In the genomic region with DNA sequence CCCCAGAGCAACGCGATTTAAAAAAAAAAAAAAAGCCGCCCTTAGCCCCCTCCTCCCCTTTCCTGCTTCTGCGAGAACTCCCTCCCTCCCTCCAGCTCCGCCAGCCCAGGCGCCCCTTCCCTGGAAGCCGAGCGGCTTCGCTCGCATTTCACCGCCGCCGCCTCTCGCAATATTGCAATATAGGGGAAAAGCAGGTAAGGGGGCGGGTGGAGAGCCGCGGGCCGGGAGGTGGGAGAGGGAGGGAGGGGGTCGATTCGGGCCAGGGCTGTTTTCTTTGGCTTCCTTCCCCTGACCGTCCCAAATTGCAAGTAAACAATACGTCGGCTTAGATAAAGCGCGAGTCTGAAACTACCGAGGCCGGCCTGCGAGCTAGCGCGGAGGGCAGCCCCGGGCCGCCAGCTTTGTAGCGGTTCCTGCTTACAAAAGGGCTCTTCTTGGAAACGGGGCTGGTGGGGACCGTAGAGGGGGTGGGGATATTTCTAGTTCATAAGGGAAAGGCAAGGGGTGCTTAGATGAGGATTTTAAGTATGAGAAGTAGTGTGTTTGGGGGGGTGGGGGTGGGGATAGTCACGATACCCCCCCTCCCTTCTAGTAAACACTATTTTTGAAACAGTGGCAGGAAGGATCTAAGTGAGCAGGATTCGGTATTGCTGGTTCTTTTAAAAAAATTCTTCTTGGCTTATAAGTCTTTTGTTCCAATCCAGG, we compare ENCODE assay signal across 8 cellular contexts. TPM values are rescaled to one million over a fixed set of nuclear protein-coding genes. Genes with fewer than 3 reads are reported as not detected.
DNase-seq lines count a peak whose midpoint lies in the region; FAIRE-seq and TF ChIP-seq lines count a peak whose summit lies in the region.

No MANE protein-coding gene starts in this region.

- TF ChIP-seq POLR2A in GM12891 (IDR thresholded peaks at IDR 0.05; ENCODE audit: low read depth, low read length): no peak
- no peak for TF ChIP-seq POLR2A in esophagus squamous epithelium (IDR thresholded peaks at IDR 0.05)
- TF ChIP-seq POLR2A in testis (IDR thresholded peaks at IDR 0.05): no peak

- H3K4me3 ChIP-seq in esophagus squamous epithelium: peak overlapping the region; percentile 88 to 99 (median 92)
- H3K4me3 ChIP-seq in mucosa of rectum (ENCODE audit: low read length in 2 of 2): peak overlapping the region; percentile 85 to 87
- H3K4me3 ChIP-seq in testis: peak overlapping the region; percentile 91 to 97

- H3K9me3 ChIP-seq in esophagus squamous epithelium (no peaks in the 10 kb centered on the region), mucosa of rectum (ENCODE audit: control insufficient read depth in 2 of 2, low read length in 2 of 2) (no peaks in the 10 kb centered on the region), testis (no peaks in the 10 kb centered on the region)

- TF ChIP-seq CTCF in 22Rv1 (IDR thresholded peaks at IDR 0.05): no peak
- no peak for TF ChIP-seq CTCF in esophagus squamous epithelium (IDR thresholded peaks at IDR 0.05)
- no peak for TF ChIP-seq CTCF in testis (IDR thresholded peaks at IDR 0.05)

- intact Hi-C loops in esophagus squamous epithelium (cut with DNase I): loop anchor here (10.0 kb wide), 1 partner anchor 626 kb away; no protein-coding TSS in a partner anchor
- intact Hi-C loops in testis (cut with DNase I; ENCODE audit: low total_unique reads): loop anchor here (5.0 kb wide), 1 partner anchor 623 kb away; no protein-coding TSS in a partner anchor

- peak overlapping the region; percentile 63 to 95 for H3K9ac ChIP-seq in mucosa of rectum (ENCODE audit: low read depth in 1 of 2, low read length in 2 of 2)

- H3K4me1 ChIP-seq in esophagus squamous epithelium: peaks cover 14 to 47% (median 15%) of the 10 kb centered on the region in 3 donors
- H3K4me1 ChIP-seq in mucosa of rectum (ENCODE audit: control insufficient read depth in 2 of 2, insufficient read depth in 2 of 2, low read length in 2 of 2): peaks cover 19 to 20% of the 10 kb centered on the region in 2 donors
- peaks cover 11% of the 10 kb centered on the region for H3K4me1 ChIP-seq in testis

- H3K27me3 ChIP-seq in esophagus squamous epithelium (no peaks in the 10 kb centered on the region), mucosa of rectum (ENCODE audit: control insufficient read depth in 2 of 2, insufficient read depth in 2 of 2, low read length in 2 of 2) (no peaks in the 10 kb centered on the region), testis (no peaks in the 10 kb centered on the region)

- H3K36me3 ChIP-seq in esophagus squamous epithelium (no peaks in the 10 kb centered on the region), mucosa of rectum (ENCODE audit: control insufficient read depth in 2 of 2, insufficient read depth in 2 of 2, low read length in 2 of 2) (no peaks in the 10 kb centered on the region), testis (ENCODE audit: low read depth, missing control alignments) (no peaks in the 10 kb centered on the region)

- peak; percentile 52 for FAIRE-seq in GM12891 (lab: Jason Lieb, UNC)

- DNase-seq in GM12891 (ENCODE audit: insufficient read length, low spot score): no peak
- DNase-seq in NCI-H748 (lab: John Stamatoyannopoulos, UW; ENCODE audit: unreplicated experiment): peak; percentile 70
- peak; percentile 64 to 66 for DNase-seq in activated T-cell treated with anti-CD3 and anti-CD28 coated beads, Interleukin-2, amount 50 U/mL, for 48 hours
- DNase-seq in esophagus squamous epithelium (lab: John Stamatoyannopoulos, UW): no peak
- peak; percentile 63 for DNase-seq in testis
- no peak for DNase-seq in putamen (ENCODE audit: low spot score)

- 0% methylated on average over 10 to 11 of the region's 37 CpGs for WGBS in esophagus squamous epithelium, 2 donors
- WGBS in testis, 2 donors: 0 to 1% methylated on average over 35 to 37 of the region's 37 CpGs

- H3K27ac ChIP-seq in 22Rv1: peak overlapping the region; percentile 98
- peak overlapping the region; percentile 97 to 100 (median 98) for H3K27ac ChIP-seq in esophagus squamous epithelium
- peak overlapping the region; percentile 92 for H3K27ac ChIP-seq in mucosa of rectum (ENCODE audit: low read depth in 2 of 2, low read length in 2 of 2)
- peak overlapping the region; percentile 96 to 97 for H3K27ac ChIP-seq in testis

TF ChIP-seq in GM12891, 5 proteins besides CTCF, POLR2A, EP300 and RAD21:
- TF ChIP-seq POU2F2 (IDR thresholded peaks at IDR 0.05; ENCODE audit: low read depth, low read length): no peak
- no peak for TF ChIP-seq POLR2AphosphoS5 (IDR thresholded peaks at IDR 0.05; ENCODE audit: low read depth, low read length)
- TF ChIP-seq TAF1 (IDR thresholded peaks at IDR 0.05; ENCODE audit: low read depth, low read length): no peak
- no peak for TF ChIP-seq SPI1 (IDR thresholded peaks at IDR 0.05; ENCODE audit: low read depth, low read length)
- TF ChIP-seq PAX5 (IDR thresholded peaks at IDR 0.05; ENCODE audit: insufficient read depth, low read length, severe bottlenecking): no peak

RNA-seq across cellular contexts. Expression of gene LMO4, which starts 0.5 kb away (rescaled TPM):
- polyA plus RNA-seq in GM12891 (2012; ENCODE audit: low read depth, missing spikeins): 3.5 TPM
- total RNA-seq in esophagus squamous epithelium (10 to 100 TPM; 32.7 to 57.3 (median 52.1) TPM), testis (10 to 100 TPM; 38.3 to 65.6 TPM)
- 76.6 TPM for polyA plus RNA-seq in testis (ENCODE audit: insufficient read depth, low read depth, low replicate concordance)

Comparison
In these comparisons a context has a peak if more than half of its experiments do, and no peak if none do; other contexts are left out.
1. DNase-seq: peak in NCI-H748 (single experiment), activated T-cell treated with anti-CD3 and anti-CD28 coated beads, Interleukin-2, amount 50 U/mL, for 48 hours (2 of 2) and testis (single experiment); none in GM12891 (single experiment), esophagus squamous epithelium (single experiment) and putamen (single experiment).
2. Peak in every context shown above with its lines, with median percentiles within 50 percentile points of each other: H3K27ac ChIP-seq and H3K4me3 ChIP-seq.